In genomic region chr14:68685419-68686211, GRCh38 we compare ENCODE assay signal across 8 cellular contexts.
A peak's percentile ranks its signal among the peaks of the same experiment; 100 is the strongest.
DNase-seq lines count a peak whose midpoint lies in the region; ATAC-seq and TF ChIP-seq lines count a peak whose summit lies in the region.

No MANE protein-coding gene starts in this region.

- H3K4me1 Mint-ChIP-seq in CD8-positive, alpha-beta memory T cell: peaks cover 58 to 68% (median 60%) of the 10 kb centered on the region in 3 donors

- peak overlapping the region; percentile 22 to 74 (median 50) for H3K4me3 Mint-ChIP-seq in CD8-positive, alpha-beta memory T cell

- H3K27me3 Mint-ChIP-seq in CD8-positive, alpha-beta memory T cell: no peaks in the 10 kb centered on the region

- H3K27me3 ChIP-seq in CD8-positive, alpha-beta memory T cell (ENCODE audit: insufficient read depth, low read length, poor library complexity, severe bottlenecking): no peaks in the 10 kb centered on the region

- no peak overlapping the region for H3K4me3 ChIP-seq in CD8-positive, alpha-beta memory T cell (ENCODE audit: low read length)
- no peak overlapping the region for H3K4me3 ChIP-seq in retinal pigment epithelial cell (ENCODE audit: low read length)

- no peaks in the 10 kb centered on the region for H3K9me3 ChIP-seq in CD8-positive, alpha-beta memory T cell (ENCODE audit: low read length)

- peaks cover 54% of the 10 kb centered on the region for H3K4me1 ChIP-seq in CD8-positive, alpha-beta memory T cell (ENCODE audit: insufficient read depth, low read length)

- POLR2A ChIA-PET in CD8-positive, alpha-beta memory T cell (lab: Charles Lee): interaction anchor here (0.6 to 2.5 kb wide), 12 partner anchors 9 to 131 kb away, joined by 3 to 22 read pairs (median 4); partner anchors contain the start of gene ZFP36L1

- no peaks in the 10 kb centered on the region for H3K9me3 Mint-ChIP-seq in CD8-positive, alpha-beta memory T cell

- H3K27ac Mint-ChIP-seq in CD8-positive, alpha-beta memory T cell: peak overlapping the region; percentile 88 to 99 (median 98)

- CTCF ChIA-PET in CD8-positive, alpha-beta memory T cell (lab: Charles Lee): interaction anchor here (0.8 to 2.3 kb wide), 12 partner anchors 25 to 402 kb away, joined by 3 to 13 read pairs (median 8); partner anchors contain the start of gene ZFP36L1

- no peaks in the 10 kb centered on the region for H3K36me3 Mint-ChIP-seq in CD8-positive, alpha-beta memory T cell

- TF ChIP-seq CTCF in retinal pigment epithelial cell (conservative IDR thresholded peaks at IDR 0.05; ENCODE audit: low read depth, low read length): no peak

- peak overlapping the region; percentile 49 for H3K27ac ChIP-seq in CD8-positive, alpha-beta memory T cell (ENCODE audit: low read depth, low read length)

- ATAC-seq in GM21390 (IDR thresholded peaks at IDR 0.05; ENCODE audit: unreplicated experiment): peak; percentile 74

- H3K36me3 ChIP-seq in CD8-positive, alpha-beta memory T cell (ENCODE audit: insufficient read depth, low read length): no peaks in the 10 kb centered on the region

- peak; percentile 66 to 94 (median 82) for DNase-seq in CD8-positive, alpha-beta memory T cell
- peak; percentile 97 for DNase-seq in HT1080 (ENCODE audit: low read depth)
- DNase-seq in activated CD4-positive, alpha-beta T cell treated with anti-CD3 and anti-CD28 coated beads for 24 hours (ENCODE audit: low read depth in 2 of 2): peak; percentile 47 to 63
- peak; percentile 37 for DNase-seq in effector CD8-positive, alpha-beta T cell (lab: John Stamatoyannopoulos, UW)
- DNase-seq in retinal pigment epithelial cell (ENCODE audit: low read depth): peak; percentile 92
- no peak for DNase-seq in iPS-NIHi7 (ENCODE audit: extremely low spot score)
- no peak for DNase-seq in DMS 273 treated with DMSO at 0.1 percent for 48 hours (lab: John Stamatoyannopoulos, UW)

Comparison
In these comparisons a context has a peak if more than half of its experiments do, and no peak if none do; other contexts are left out.
1. DNase-seq: peak in CD8-positive, alpha-beta memory T cell (5 of 5), HT1080 (single experiment), activated CD4-positive, alpha-beta T cell treated with anti-CD3 and anti-CD28 coated beads for 24 hours (2 of 2), effector CD8-positive, alpha-beta T cell (single experiment) and retinal pigment epithelial cell (single experiment); none in iPS-NIHi7 (single experiment) and DMS 273 treated with DMSO at 0.1 percent for 48 hours (single experiment).